Comparison of ENCODE assay signal across 27 cellular contexts in the genomic region with DNA sequence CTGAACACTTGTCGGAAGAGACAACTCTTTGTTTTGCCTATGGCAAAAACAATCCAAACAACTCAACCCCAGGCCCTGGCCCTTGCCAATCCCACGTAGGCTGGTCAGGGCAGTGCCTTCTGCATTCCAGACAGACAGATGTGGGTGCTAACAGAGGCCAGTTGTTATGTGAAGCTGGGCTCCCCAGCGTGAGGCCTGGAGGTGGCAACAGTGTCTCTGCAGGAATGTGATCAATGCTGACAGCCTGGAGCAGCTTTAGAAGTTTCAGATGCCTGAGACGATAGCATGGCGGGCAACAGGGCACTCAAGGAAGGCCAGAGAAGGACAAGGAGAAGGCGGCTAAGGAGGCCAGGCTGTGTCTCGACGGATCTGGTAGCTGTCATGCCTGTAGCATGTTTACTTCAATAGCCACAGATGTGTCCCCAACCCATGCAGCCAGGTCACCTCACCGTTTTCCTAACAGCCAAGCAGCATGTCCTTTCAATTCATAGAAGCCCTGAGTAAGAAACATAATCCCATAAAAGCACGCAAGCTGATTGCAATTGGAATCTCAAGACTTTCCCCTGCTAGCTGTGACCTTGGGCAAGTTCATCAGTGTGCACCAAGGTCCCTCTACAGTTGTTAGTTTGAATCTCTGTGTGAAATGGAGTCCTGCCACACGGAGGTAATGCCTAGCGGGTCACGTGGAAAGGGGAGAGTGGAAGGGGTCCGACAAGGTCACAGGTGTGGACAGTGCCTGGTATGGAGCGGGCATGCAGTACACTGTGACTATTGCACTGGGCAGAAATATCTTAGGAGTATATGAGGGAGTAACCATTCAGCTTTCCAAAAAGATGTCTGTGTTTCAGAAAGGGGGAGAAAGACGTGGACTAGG.
"Had no signal": no experiment of that assay in that cellular context is flagged by ENCODE, and none has a peak within 500 bp of the region (broad histone marks: within the 10 kb centered on the region; RNA-seq: fewer than 3 reads in every experiment).

No MANE protein-coding gene starts in this region.

- ATAC-seq: activated CD8-positive, alpha-beta memory T cell treated with anti-CD3 and anti-CD28 coated beads, Interleukin-2, amount 10 ng/mL, durations not matched to agents 7 days and 5 days; Panc1 had no signal

- FAIRE-seq: astrocyte, TTC549 had no signal

- H3K9me3 ChIP-seq: MG63 had no signal

- H3K27ac ChIP-seq: brain microvascular endothelial cell had no signal

- H3K27me3 ChIP-seq: brain microvascular endothelial cell, MG63 had no signal

- H3K4me3 ChIP-seq: MG63 had no signal

- DNase-seq: activated B cell treated with CpG ODN at 0.5 μM for 24 hours; activated CD4-positive, alpha-beta T cell treated with anti-CD3 and anti-CD28 coated beads for 1 hour; activated CD4-positive, alpha-beta T cell treated with anti-CD3 and anti-CD28 coated beads, Interleukin-2, amount 10 ng/mL, durations not matched to agents 24 days and 14 days; activated CD4-positive, alpha-beta T cell treated with anti-CD3 and anti-CD28 coated beads, Interleukin-2, amount 50 U/mL, for 48 hours; activated CD8-positive, alpha-beta memory T cell treated with anti-CD3 and anti-CD28 coated beads, Interleukin-2, amount 10 ng/mL, durations not matched to agents 7 days and 5 days; activated effector memory CD4-positive, alpha-beta T cell treated with Interleukin-2 at 50 U/mL for 16 hours; activated naive CD4-positive, alpha-beta T cell treated with Interleukin-2 at 50 U/mL for 16 hours; activated T-cell treated with anti-CD3 and anti-CD28 coated beads, Interleukin-2, amount 50 U/mL, for 24 hours; amygdala; brain microvascular endothelial cell; central memory CD4-positive, alpha-beta T cell; MG63; MV-4-11; NCI-H1092 treated with DMSO at 0.1 percent for 48 hours; NCI-H1436; NCI-H1694 treated with DMSO at 0.1 percent for 48 hours; NCI-H2029 treated with DMSO at 0.1 percent for 48 hours; NCI-H510A treated with DMSO at 0.1 percent for 48 hours; NCI-H69; NK-92 treated with Interleukin-12 subunit alpha and Interleukin-12 subunit beta, amount 100 ng/mL, for 24 hours; OCI-M1; SHP77; T-helper 2 cell; T1000 had no signal
